ENCODE assay signal across 1 cellular context in genomic region chr6:49946835-49947234, GRCh38.
A peak's percentile ranks its signal among the peaks of the same experiment; 100 is the strongest.
TF ChIP-seq lines count a peak whose summit lies in the region.

No MANE protein-coding gene starts in this region.

TF ChIP-seq in K562, 482 proteins besides CTCF, POLR2A, EP300 and RAD21 (continued from another document):
- peak; percentile 59; the same call in 1 of the 2 replicates for TF ChIP-seq ZBTB40 (IDR thresholded peaks at IDR 0.05)
- no peak for TF ChIP-seq ZBTB40 (CRISPR knock-in tag; IDR thresholded peaks at IDR 0.05)
- peak in 1 of 2 experiments; percentile 54; a peak in 2 of 4 replicates for TF ChIP-seq TRIM24 (IDR thresholded peaks at IDR 0.05)
- TF ChIP-seq ZNF507 (tag; conservative IDR thresholded peaks at IDR 0.05): no peak
- TF ChIP-seq ATF7 (IDR thresholded peaks at IDR 0.05): 0 out of 2 replicates have a peak, but pooled peaks have one; percentile 31
- TF ChIP-seq JUNB (CRISPR knock-in tag; conservative IDR thresholded peaks at IDR 0.05): no peak
- no peak for TF ChIP-seq ZNF12 (CRISPR knock-in tag; IDR thresholded peaks at IDR 0.05)
- TF ChIP-seq CEBPB (tag; IDR thresholded peaks at IDR 0.05): peak; percentile 81
- TF ChIP-seq, protein P1, sequence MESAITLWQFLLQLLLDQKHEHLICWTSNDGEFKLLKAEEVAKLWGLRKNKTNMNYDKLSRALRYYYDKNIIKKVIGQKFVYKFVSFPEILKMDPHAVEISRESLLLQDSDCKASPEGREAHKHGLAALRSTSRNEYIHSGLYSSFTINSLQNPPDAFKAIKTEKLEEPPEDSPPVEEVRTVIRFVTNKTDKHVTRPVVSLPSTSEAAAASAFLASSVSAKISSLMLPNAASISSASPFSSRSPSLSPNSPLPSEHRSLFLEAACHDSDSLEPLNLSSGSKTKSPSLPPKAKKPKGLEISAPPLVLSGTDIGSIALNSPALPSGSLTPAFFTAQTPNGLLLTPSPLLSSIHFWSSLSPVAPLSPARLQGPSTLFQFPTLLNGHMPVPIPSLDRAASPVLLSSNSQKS (CRISPR knock-in tag; IDR thresholded peaks at IDR 0.05): no peak
- TF ChIP-seq ZNF318 (IDR thresholded peaks at IDR 0.05; ENCODE audit: borderline replicate concordance in 1 of 2, low read depth in 1 of 2): 0 out of 4 replicates have a peak, but pooled peaks of 1 of the 2 experiments have one; percentile 43
- TF ChIP-seq ATF3 (IDR thresholded peaks at IDR 0.05): peak; percentile 96
- no peak for TF ChIP-seq ATF3 (CRISPR knock-in tag; conservative IDR thresholded peaks at IDR 0.05)
- TF ChIP-seq SIN3A (IDR thresholded peaks at IDR 0.05; ENCODE audit: borderline replicate concordance in 2 of 2, control insufficient read depth in 1 of 2, low read depth in 2 of 2, low read length in 2 of 2): no peak
- 0 out of 2 replicates have a peak, but pooled peaks have one; percentile 27 for TF ChIP-seq MECOM (CRISPR knock-in tag; IDR thresholded peaks at IDR 0.05)
- TF ChIP-seq ZNF699 (CRISPR knock-in tag; IDR thresholded peaks at IDR 0.05; ENCODE audit: insufficient replicate concordance): no peak
- peak; percentile 50; the same call in 1 of the 2 replicates for TF ChIP-seq ATF4 (CRISPR knock-in tag; IDR thresholded peaks at IDR 0.05)
